ENCODE assay signal across 1 cellular context in the genomic region with DNA sequence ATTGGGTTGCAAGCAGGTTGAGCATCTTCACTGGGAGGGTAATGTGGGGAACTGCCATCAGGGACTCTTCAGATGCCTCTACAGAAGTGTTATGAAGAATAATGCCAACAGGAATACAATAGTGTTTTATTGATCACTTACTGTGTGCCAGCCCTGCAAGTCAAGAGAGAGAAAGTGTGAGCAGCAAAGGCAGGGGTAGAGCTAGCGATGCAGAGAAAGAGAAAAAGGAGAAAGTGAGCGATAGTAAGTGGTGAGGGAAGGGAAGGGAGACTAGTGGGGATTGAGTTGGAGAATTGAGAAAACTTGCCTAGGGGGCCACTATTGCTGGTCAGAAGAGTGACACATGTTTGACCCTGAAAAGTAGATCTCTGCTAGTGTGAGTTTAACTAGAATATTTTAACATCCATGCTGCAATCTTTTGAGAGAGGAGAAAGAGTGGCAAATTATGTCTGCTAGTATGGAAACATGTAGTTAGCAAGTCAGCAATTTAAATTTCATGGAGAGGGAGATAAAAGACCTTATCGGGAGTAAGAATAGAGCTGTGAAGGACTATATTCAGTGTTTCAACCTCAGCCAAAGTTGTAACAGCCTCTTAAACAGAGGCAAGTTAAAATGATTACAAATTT.
TF ChIP-seq lines count a peak whose summit lies in the region.

No MANE protein-coding gene starts in this region.

TF ChIP-seq in WTC11, 78 proteins besides CTCF, POLR2A, EP300 and RAD21 (continued from another document):
- TF ChIP-seq, protein P1, sequence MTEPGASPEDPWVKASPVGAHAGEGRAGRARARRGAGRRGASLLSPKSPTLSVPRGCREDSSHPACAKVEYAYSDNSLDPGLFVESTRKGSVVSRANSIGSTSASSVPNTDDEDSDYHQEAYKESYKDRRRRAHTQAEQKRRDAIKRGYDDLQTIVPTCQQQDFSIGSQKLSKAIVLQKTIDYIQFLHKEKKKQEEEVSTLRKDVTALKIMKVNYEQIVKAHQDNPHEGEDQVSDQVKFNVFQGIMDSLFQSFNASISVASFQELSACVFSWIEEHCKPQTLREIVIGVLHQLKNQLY (CRISPR knock-in tag; IDR thresholded peaks at IDR 0.05): no peak
- TF ChIP-seq ESRRA (CRISPR knock-in tag; IDR thresholded peaks at IDR 0.05; ENCODE audit: borderline replicate concordance): no peak
- TF ChIP-seq SOX15 (CRISPR knock-in tag; IDR thresholded peaks at IDR 0.05): no peak
- TF ChIP-seq JAZF1 (CRISPR knock-in tag; IDR thresholded peaks at IDR 0.05): no peak
- no peak for TF ChIP-seq ZNF396 (CRISPR knock-in tag; IDR thresholded peaks at IDR 0.05; ENCODE audit: borderline replicate concordance)
- TF ChIP-seq SP1 (CRISPR knock-in tag; conservative IDR thresholded peaks at IDR 0.05): no peak
- TF ChIP-seq NFYB (CRISPR knock-in tag; conservative IDR thresholded peaks at IDR 0.05; ENCODE audit: low read depth): no peak
- TF ChIP-seq FOXP1 (CRISPR knock-in tag; IDR thresholded peaks at IDR 0.05; ENCODE audit: borderline replicate concordance): no peak
- no peak for TF ChIP-seq ZNF671 (CRISPR knock-in tag; IDR thresholded peaks at IDR 0.05)
- TF ChIP-seq ZNF263 (CRISPR knock-in tag; IDR thresholded peaks at IDR 0.05; ENCODE audit: low read depth): no peak
- TF ChIP-seq, protein P2, sequence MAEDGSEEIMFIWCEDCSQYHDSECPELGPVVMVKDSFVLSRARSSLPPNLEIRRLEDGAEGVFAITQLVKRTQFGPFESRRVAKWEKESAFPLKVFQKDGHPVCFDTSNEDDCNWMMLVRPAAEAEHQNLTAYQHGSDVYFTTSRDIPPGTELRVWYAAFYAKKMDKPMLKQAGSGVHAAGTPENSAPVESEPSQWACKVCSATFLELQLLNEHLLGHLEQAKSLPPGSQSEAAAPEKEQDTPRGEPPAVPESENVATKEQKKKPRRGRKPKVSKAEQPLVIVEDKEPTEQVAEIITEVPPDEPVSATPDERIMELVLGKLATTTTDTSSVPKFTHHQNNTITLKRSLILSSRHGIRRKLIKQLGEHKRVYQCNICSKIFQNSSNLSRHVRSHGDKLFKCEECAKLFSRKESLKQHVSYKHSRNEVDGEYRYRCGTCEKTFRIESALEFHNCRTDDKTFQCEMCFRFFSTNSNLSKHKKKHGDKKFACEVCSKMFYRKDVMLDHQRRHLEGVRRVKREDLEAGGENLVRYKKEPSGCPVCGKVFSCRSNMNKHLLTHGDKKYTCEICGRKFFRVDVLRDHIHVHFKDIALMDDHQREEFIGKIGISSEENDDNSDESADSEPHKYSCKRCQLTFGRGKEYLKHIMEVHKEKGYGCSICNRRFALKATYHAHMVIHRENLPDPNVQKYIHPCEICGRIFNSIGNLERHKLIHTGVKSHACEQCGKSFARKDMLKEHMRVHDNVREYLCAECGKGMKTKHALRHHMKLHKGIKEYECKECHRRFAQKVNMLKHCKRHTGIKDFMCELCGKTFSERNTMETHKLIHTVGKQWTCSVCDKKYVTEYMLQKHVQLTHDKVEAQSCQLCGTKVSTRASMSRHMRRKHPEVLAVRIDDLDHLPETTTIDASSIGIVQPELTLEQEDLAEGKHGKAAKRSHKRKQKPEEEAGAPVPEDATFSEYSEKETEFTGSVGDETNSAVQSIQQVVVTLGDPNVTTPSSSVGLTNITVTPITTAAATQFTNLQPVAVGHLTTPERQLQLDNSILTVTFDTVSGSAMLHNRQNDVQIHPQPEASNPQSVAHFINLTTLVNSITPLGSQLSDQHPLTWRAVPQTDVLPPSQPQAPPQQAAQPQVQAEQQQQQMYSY (CRISPR knock-in tag; IDR thresholded peaks at IDR 0.05): no peak
